In the genomic region with DNA sequence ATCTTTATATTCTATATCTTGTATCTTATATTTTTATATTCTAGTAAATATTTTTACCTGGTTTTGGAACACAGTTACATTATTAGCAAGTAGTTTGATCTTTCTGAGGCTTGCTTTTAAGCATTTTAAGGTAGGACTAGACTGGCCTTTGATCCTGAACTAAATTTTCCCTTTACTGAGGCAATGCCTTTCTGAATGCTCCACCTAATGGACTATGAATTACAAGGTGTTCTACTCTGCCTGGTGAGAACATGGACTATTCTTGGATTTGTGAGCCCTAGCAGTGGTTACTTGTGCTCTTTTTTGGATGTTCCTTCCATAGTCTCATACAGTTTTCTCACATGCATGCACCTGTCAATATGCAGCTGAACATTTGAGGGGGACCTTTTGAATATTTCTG, we compare ENCODE assay signal across 38 cellular contexts. TPM values are rescaled to one million over a fixed set of nuclear protein-coding genes. Genes with fewer than 3 reads are reported as not detected.
"Had no signal": no experiment of that assay in that cellular context is flagged by ENCODE, and none has a peak within 500 bp of the region (broad histone marks: within the 10 kb centered on the region; RNA-seq: fewer than 3 reads in every experiment).

No MANE protein-coding gene starts in this region.

- H3K4me2 ChIP-seq: KMS-11 had no signal

- DNase-seq: Kasumi-1, MG63, MV-4-11, NCI-H1048, NCI-H1092, NCI-H1092 treated with DMSO at 0.1 percent for 48 hours, NCI-H1105, NCI-H1105 treated with DMSO at 0.1 percent for 48 hours, NCI-H1417, NCI-H1417 treated with DMSO at 0.1 percent for 48 hours, NCI-H1436, NCI-H1436 treated with DMSO at 0.1 percent for 48 hours, NCI-H146, NCI-H1694, NCI-H1694 treated with DMSO at 0.1 percent for 48 hours, NCI-H187, NCI-H187 treated with DMSO at 0.1 percent for 48 hours, NCI-H1930, NCI-H2029, NCI-H2029 treated with DMSO at 0.1 percent for 48 hours, NCI-H2081, NCI-H2081 treated with DMSO at 0.1 percent for 48 hours, NCI-H2107, NCI-H2171, NCI-H2171 treated with DMSO at 0.1 percent for 48 hours, NCI-H2227 treated with DMSO at 0.1 percent for 48 hours, NCI-H226, NCI-H345, NCI-H446, NCI-H446 treated with DMSO at 0.1 percent for 48 hours, NCI-H510A, NCI-H510A treated with DMSO at 0.1 percent for 48 hours, NCI-H524 had no signal

- H3K9me3 ChIP-seq: MG63 had no signal

- H3K27me3 ChIP-seq: MG63 had no signal

- H3K4me3 ChIP-seq: MG63 had no signal

- H3K27ac ChIP-seq: KMS-11 had no signal

- H3K36me3 ChIP-seq: MG63 had no signal

- H3K9ac ChIP-seq: KMS-11 had no signal

RNA-seq across cellular contexts. Expression of gene SMIM36, which starts 32.5 kb away (rescaled TPM):
- total RNA-seq: LHCN-M2, M059J, MCF 10A, NCI-H460 had no signal
